26 cellular contexts compared by ENCODE assay signal in genomic region chr22:22761606-22761962, GRCh38.
"Had no signal": no experiment of that assay in that cellular context is flagged by ENCODE, and none has a peak within 500 bp of the region (broad histone marks: within the 10 kb centered on the region; RNA-seq: fewer than 3 reads in every experiment).

No MANE protein-coding gene starts in this region.

- H3K36me3 ChIP-seq: adrenal gland, cardiac muscle cell, gastrocnemius medialis, right lobe of liver, transverse colon had no signal

- H3K4me3 ChIP-seq: adrenal gland, body of pancreas, cardiac muscle cell, gastrocnemius medialis, right lobe of liver, testis, transverse colon had no signal

- H3K4me3 Mint-ChIP-seq: activated CD4-positive, alpha-beta memory T cell treated with anti-CD3 and anti-CD28 coated beads, Interleukin-2, amount 10 ng/mL, durations not matched to agents 7 days and 5 days; activated CD4-positive, alpha-beta T cell treated with anti-CD3 and anti-CD28 coated beads, Interleukin-2, amount 10 ng/mL, durations not matched to agents 7 days and 5 days; activated CD8-positive, alpha-beta memory T cell treated with anti-CD3 and anti-CD28 coated beads, Interleukin-2, amount 10 ng/mL, durations not matched to agents 7 days and 5 days; activated naive CD8-positive, alpha-beta T cell treated with anti-CD3 and anti-CD28 coated beads for 36 hours; memory B cell; naive thymus-derived CD4-positive, alpha-beta T cell; T-helper 17 cell had no signal

- H3K27ac Mint-ChIP-seq: activated CD4-positive, alpha-beta memory T cell treated with anti-CD3 and anti-CD28 coated beads, Interleukin-2, amount 10 ng/mL, durations not matched to agents 7 days and 5 days; activated CD4-positive, alpha-beta T cell treated with anti-CD3 and anti-CD28 coated beads, Interleukin-2, amount 10 ng/mL, durations not matched to agents 7 days and 5 days; activated CD8-positive, alpha-beta memory T cell treated with anti-CD3 and anti-CD28 coated beads, Interleukin-2, amount 10 ng/mL, durations not matched to agents 7 days and 5 days; activated naive CD8-positive, alpha-beta T cell treated with anti-CD3 and anti-CD28 coated beads for 36 hours; activated T-helper 2 cell treated with anti-CD3 and anti-CD28 coated beads, Interferon-gamma antibody, Interleukin-2, Interleukin-4, amounts not matched to agents 10 μg/mL and 5 μg/mL and 100 μg/mL, durations not matched to agents 14 hours and 24 hours and 36 hours; memory B cell; naive thymus-derived CD4-positive, alpha-beta T cell; T-helper 17 cell had no signal

- H3K27ac ChIP-seq: adrenal gland, body of pancreas, cardiac muscle cell, epithelial cell of prostate, gastrocnemius medialis, right lobe of liver, testis, transverse colon had no signal

- H3K27me3 ChIP-seq: adrenal gland, body of pancreas, cardiac muscle cell, gastrocnemius medialis, right lobe of liver, testis, transverse colon had no signal

- H3K9me3 Mint-ChIP-seq: activated CD4-positive, alpha-beta memory T cell treated with anti-CD3 and anti-CD28 coated beads, Interleukin-2, amount 10 ng/mL, durations not matched to agents 7 days and 5 days; activated CD4-positive, alpha-beta T cell treated with anti-CD3 and anti-CD28 coated beads, Interleukin-2, amount 10 ng/mL, durations not matched to agents 7 days and 5 days; activated naive CD8-positive, alpha-beta T cell treated with anti-CD3 and anti-CD28 coated beads for 36 hours; activated T-helper 2 cell treated with anti-CD3 and anti-CD28 coated beads, Interferon-gamma antibody, Interleukin-2, Interleukin-4, amounts not matched to agents 10 μg/mL and 5 μg/mL and 100 μg/mL, durations not matched to agents 14 hours and 24 hours and 36 hours; memory B cell; naive thymus-derived CD4-positive, alpha-beta T cell had no signal

- H3K9me3 ChIP-seq: adrenal gland, body of pancreas, gastrocnemius medialis, right lobe of liver, SK-N-SH, testis, transverse colon had no signal

- H3K4me1 ChIP-seq: adrenal gland, body of pancreas, gastrocnemius medialis, right lobe of liver, testis, transverse colon had no signal

- H3K9ac ChIP-seq: SK-N-SH had no signal

- H3K36me3 Mint-ChIP-seq: activated CD8-positive, alpha-beta memory T cell treated with anti-CD3 and anti-CD28 coated beads, Interleukin-2, amount 10 ng/mL, durations not matched to agents 7 days and 5 days; activated naive CD8-positive, alpha-beta T cell treated with anti-CD3 and anti-CD28 coated beads for 36 hours; memory B cell; naive thymus-derived CD4-positive, alpha-beta T cell had no signal

- H3K4me1 Mint-ChIP-seq: memory B cell had no signal

- H3K27me3 Mint-ChIP-seq: activated CD4-positive, alpha-beta memory T cell treated with anti-CD3 and anti-CD28 coated beads, Interleukin-2, amount 10 ng/mL, durations not matched to agents 7 days and 5 days; activated naive CD8-positive, alpha-beta T cell treated with anti-CD3 and anti-CD28 coated beads for 36 hours had no signal

- ATAC-seq: activated CD8-positive, alpha-beta memory T cell treated with anti-CD3 and anti-CD28 coated beads, Interleukin-2, amount 10 ng/mL, durations not matched to agents 7 days and 5 days; body of pancreas; gastrocnemius medialis; naive thymus-derived CD4-positive, alpha-beta T cell; right lobe of liver; stimulated activated naive CD8-positive, alpha-beta T cell treated with anti-CD3 and anti-CD28 coated beads, Interleukin-15, Interleukin-2, amounts not matched to agents 100 U/mL and 50 U/mL, for 24 hours; T-helper 17 cell had no signal

- DNase-seq: activated CD4-positive, alpha-beta memory T cell treated with anti-CD3 and anti-CD28 coated beads, Interleukin-2, amount 10 ng/mL, durations not matched to agents 7 days and 5 days; activated CD4-positive, alpha-beta T cell treated with anti-CD3 and anti-CD28 coated beads, Interleukin-2, amount 10 ng/mL, durations not matched to agents 7 days and 5 days; activated CD8-positive, alpha-beta memory T cell treated with anti-CD3 and anti-CD28 coated beads, Interleukin-2, amount 10 ng/mL, durations not matched to agents 7 days and 5 days; activated naive CD4-positive, alpha-beta T cell; activated naive CD8-positive, alpha-beta T cell treated with anti-CD3 and anti-CD28 coated beads for 36 hours; activated T-cell treated with anti-CD3 and anti-CD28 coated beads, Interleukin-2, amount 50 U/mL, for 48 hours; adrenal gland; aorta; body of pancreas; gastrocnemius medialis; glutamatergic neuron; kidney; midbrain; naive thymus-derived CD4-positive, alpha-beta T cell; right lobe of liver; stimulated activated CD4-positive, alpha-beta T cell treated with anti-CD3 and anti-CD28 coated beads, Interleukin-2, amount 100 ng/mL, for 48 hours; stimulated activated naive CD8-positive, alpha-beta T cell treated with anti-CD3 and anti-CD28 coated beads, Interleukin-15, Interleukin-2, amounts not matched to agents 100 U/mL and 50 U/mL, for 24 hours; T-helper 17 cell; T1000; testis; transverse colon had no signal
